ENCODE assay signal across 8 cellular contexts in the genomic region with DNA sequence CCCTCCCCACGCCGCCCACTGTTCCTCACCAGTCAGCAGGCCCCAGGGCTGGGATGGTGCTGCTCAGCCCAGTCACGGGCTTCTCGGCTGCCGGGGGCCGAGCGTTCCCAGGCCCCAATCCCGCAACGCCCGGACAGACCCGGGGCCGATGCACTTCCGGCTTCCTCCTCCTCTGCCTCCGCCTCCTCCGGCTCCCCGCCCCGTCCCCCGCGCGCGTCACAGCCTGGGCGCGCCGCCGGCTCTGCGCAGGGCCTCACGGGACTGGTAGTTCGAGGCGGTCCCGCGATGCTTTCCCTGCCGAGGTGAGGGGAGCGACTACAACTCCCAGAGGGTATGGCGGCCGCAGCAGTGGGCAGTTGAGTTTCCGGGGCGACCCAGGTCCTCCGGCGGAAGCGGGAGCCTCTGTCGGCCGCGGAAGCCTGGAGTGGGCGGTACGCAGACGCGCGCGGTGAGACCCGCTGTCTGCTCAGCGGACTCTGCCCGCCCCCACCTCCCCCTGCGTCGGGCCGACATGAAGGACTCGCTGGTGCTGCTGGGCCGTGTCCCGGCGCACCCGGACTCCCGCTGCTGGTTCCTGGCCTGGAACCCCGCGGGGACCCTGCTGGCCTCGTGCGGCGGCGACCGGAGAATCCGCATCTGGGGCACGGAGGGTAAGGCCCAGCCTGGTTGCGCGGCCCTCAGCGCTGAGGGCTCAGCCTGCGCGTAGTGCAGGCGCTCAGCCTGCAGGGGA. TPM values are rescaled to one million over a fixed set of nuclear protein-coding genes. Genes with fewer than 3 reads are reported as not detected.
DNase-seq lines count a peak whose midpoint lies in the region; ATAC-seq and TF ChIP-seq lines count a peak whose summit lies in the region.

Gene CIAO1, plus strand, starts transcription at position 386 of the 730 bp plus-strand sequence. Its CDS starts 126 bp downstream, at position 512.
Gene TMEM127, minus strand, starts transcription at position 158 of the 730 bp plus-strand sequence. CDS start 616 bp downstream, outside the sequence.

- no peaks in the 10 kb centered on the region for H3K27me3 ChIP-seq in right atrium auricular region
- H3K27me3 ChIP-seq in uterus, result no peaks in the 10 kb centered on the region

- DNase-seq in NCI-H187 (lab: John Stamatoyannopoulos, UW) (peak; percentile 72 to 91), T-helper 2 cell (peak; percentile 94 to 99 (median 97)), right atrium auricular region (ENCODE audit: low spot score) (peak; percentile 99), pulmonary artery endothelial cell (ENCODE audit: low read depth, low spot score) (peak; percentile 93), uterus (peak; percentile 97 to 99)

- peak within 1 kb of the TSS; percentile 97 to 98 for H3K4me3 ChIP-seq in right atrium auricular region
- peak within 1 kb of the TSS; percentile 97 to 99 for H3K4me3 ChIP-seq in uterus

- H3K36me3 ChIP-seq in right atrium auricular region, result peaks cover 40% of the 10 kb centered on the region
- no peaks in the 10 kb centered on the region for H3K36me3 ChIP-seq in uterus

- H3K4me1 ChIP-seq in right atrium auricular region (peaks cover 2 to 57% of the 10 kb centered on the region in 2 donors), uterus (peaks cover 6 to 13% of the 10 kb centered on the region in 2 donors)

- TF ChIP-seq CTCF in right atrium auricular region (IDR thresholded peaks at IDR 0.05), result no peak
- peak in 3 of 4 experiments; percentile 13 to 18 (median 17) for TF ChIP-seq CTCF in uterus (IDR thresholded peaks at IDR 0.05)

- H3K27ac ChIP-seq in angular gyrus (ENCODE audit: low read depth, low read length), result peak within 1 kb of the TSS; percentile 83
- H3K27ac ChIP-seq in right atrium auricular region, result peak within 1 kb of the TSS; percentile 96 to 97
- peak within 1 kb of the TSS; percentile 67 to 87 for H3K27ac ChIP-seq in uterus

- TF ChIP-seq POLR2A in uterus (IDR thresholded peaks at IDR 0.05), result peak; percentile 85 to 87

- peak; percentile 94 for ATAC-seq in GM18498 (IDR thresholded peaks at IDR 0.05; ENCODE audit: unreplicated experiment)
- peak; percentile 88 for ATAC-seq in HG02938 (IDR thresholded peaks at IDR 0.05; ENCODE audit: unreplicated experiment)

- no peaks in the 10 kb centered on the region for H3K9me3 ChIP-seq in right atrium auricular region
- no peaks in the 10 kb centered on the region for H3K9me3 ChIP-seq in uterus

- intact Hi-C loops in uterus (cut with DNase I; ENCODE audit: low total_unique reads), result no loop called here

RNA-seq across cellular contexts. Expression of gene CIAO1, which starts in this region (rescaled TPM):
- 10 to 100 TPM; 77.0 to 79.7 TPM for total RNA-seq in right atrium auricular region
- 96.7 and 106 TPM in 2 replicates for total RNA-seq in pulmonary artery endothelial cell
- total RNA-seq in uterus, result 100 to 1,000 TPM in 2 of 4 donors, 10 to 100 TPM in 2; 60.1 to 113 (median 89.3) TPM

RNA-seq across cellular contexts. Expression of gene TMEM127, which starts in this region (rescaled TPM):
- total RNA-seq in right atrium auricular region (10 to 100 TPM; 88.9 to 95.2 TPM), pulmonary artery endothelial cell (17.1 and 22.4 TPM in 2 replicates), uterus (10 to 100 TPM; 17.0 to 45.4 (median 22.3) TPM)

Comparison
In these comparisons a context has a peak if more than half of its experiments do, and no peak if none do; other contexts are left out.
1. Peak in every context shown above with its lines: DNase-seq, ATAC-seq, H3K4me3 ChIP-seq and H3K27ac ChIP-seq.
2. CTCF ChIP-seq: peak in uterus (3 of 4); none in right atrium auricular region (0 of 2).